Comparison of ENCODE assay signal across 1 cellular context in the genomic region with DNA sequence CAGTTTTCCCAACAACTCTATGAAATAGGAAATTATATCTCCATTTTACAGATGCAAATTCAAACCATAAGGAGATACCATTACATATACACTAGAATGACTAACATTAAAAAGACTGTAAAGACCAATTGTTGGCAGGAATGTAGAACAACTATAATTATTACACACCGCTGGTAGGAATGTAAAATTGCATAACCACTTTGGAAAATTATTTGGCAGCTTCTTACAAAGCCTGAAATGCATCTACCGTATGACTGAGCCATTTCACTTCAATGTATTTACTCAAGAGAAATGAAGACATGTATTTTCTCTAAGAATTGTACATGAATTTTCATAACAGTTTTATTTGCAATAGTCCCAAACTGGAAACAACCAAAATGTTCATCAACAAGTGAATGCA.
TF ChIP-seq lines count a peak whose summit lies in the region.

No MANE protein-coding gene starts in this region.

TF ChIP-seq in IMR-90, 13 proteins besides CTCF, POLR2A, EP300 and RAD21 (continued from another document):
- TF ChIP-seq, protein P1, sequence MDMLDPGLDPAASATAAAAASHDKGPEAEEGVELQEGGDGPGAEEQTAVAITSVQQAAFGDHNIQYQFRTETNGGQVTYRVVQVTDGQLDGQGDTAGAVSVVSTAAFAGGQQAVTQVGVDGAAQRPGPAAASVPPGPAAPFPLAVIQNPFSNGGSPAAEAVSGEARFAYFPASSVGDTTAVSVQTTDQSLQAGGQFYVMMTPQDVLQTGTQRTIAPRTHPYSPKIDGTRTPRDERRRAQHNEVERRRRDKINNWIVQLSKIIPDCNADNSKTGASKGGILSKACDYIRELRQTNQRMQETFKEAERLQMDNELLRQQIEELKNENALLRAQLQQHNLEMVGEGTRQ (IDR thresholded peaks at IDR 0.05; ENCODE audit: low read depth, low read length) = no peak
- TF ChIP-seq SMC3 (IDR thresholded peaks at IDR 0.05; ENCODE audit: low read depth, low read length) (no peak), BHLHE40 (IDR thresholded peaks at IDR 0.05; ENCODE audit: low read depth, low read length) (no peak)
